Comparison of ENCODE assay signal across 8 cellular contexts in genomic region chr11:73154178-73154577, GRCh38. TPM values are rescaled to one million over a fixed set of nuclear protein-coding genes. Genes with fewer than 3 reads are reported as not detected.
A peak's percentile ranks its signal among the peaks of the same experiment; 100 is the strongest.
DNase-seq lines count a peak whose midpoint lies in the region; ATAC-seq, FAIRE-seq and TF ChIP-seq lines count a peak whose summit lies in the region.

No MANE protein-coding gene starts in this region.

- H3K27me3 Mint-ChIP-seq in activated B cell treated with CpG ODN at 0.5 μM for 24 hours (no peaks in the 10 kb centered on the region), naive B cell (no peaks in the 10 kb centered on the region)

- no peaks in the 10 kb centered on the region for H3K9me3 ChIP-seq in esophagus squamous epithelium

- TF ChIP-seq POLR2A in GM19099 (IDR thresholded peaks at IDR 0.05; ENCODE audit: extremely low read depth, insufficient read length, low read depth) (peak; percentile 72), esophagus squamous epithelium (IDR thresholded peaks at IDR 0.05) (no peak)

- TF ChIP-seq CTCF in activated B cell treated with CpG ODN at 0.5 μM for 24 hours (IDR thresholded peaks at IDR 0.05) (no peak), esophagus squamous epithelium (IDR thresholded peaks at IDR 0.05) (no peak)

- intact Hi-C loops in activated B cell treated with CpG ODN at 0.5 μM for 24 hours (cut with micrococcal nuclease) (loop anchor here (1.0 to 5.0 kb wide), 4 partner anchors 8 to 828 kb away; partner anchors contain the start of gene UCP2), esophagus squamous epithelium (cut with DNase I) (no loop called here)

- H3K4me1 ChIP-seq in esophagus squamous epithelium = peaks cover 0 to 42% (median 16%) of the 10 kb centered on the region in 3 donors

- no peaks in the 10 kb centered on the region for H3K9me3 Mint-ChIP-seq in activated B cell treated with CpG ODN at 0.5 μM for 24 hours
- no peaks in the 10 kb centered on the region for H3K9me3 Mint-ChIP-seq in naive B cell

- H3K36me3 ChIP-seq in esophagus squamous epithelium = no peaks in the 10 kb centered on the region

- no peaks in the 10 kb centered on the region for H3K27me3 ChIP-seq in esophagus squamous epithelium

- peak overlapping the region in 2 of 4 donors; percentile 10 to 58 for H3K27ac ChIP-seq in esophagus squamous epithelium

- no peak overlapping the region for H3K4me3 ChIP-seq in esophagus squamous epithelium

- H3K27ac Mint-ChIP-seq in activated B cell treated with CpG ODN at 0.5 μM for 24 hours = peak overlapping the region; percentile 97
- H3K27ac Mint-ChIP-seq in naive B cell = peak overlapping the region; percentile 95 to 99 (median 98)

- DNase-seq in CD1c-positive myeloid dendritic cell (ENCODE audit: extremely low spot score) (peak; percentile 73), activated B cell treated with CpG ODN at 0.5 μM for 24 hours (peak; percentile 45), naive B cell (peak; percentile 87), T-helper 9 cell (no peak), esophagus squamous epithelium (lab: John Stamatoyannopoulos, UW) (no peak), HTR-8/SVneo (ENCODE audit: insufficient read length, low spot score) (no peak)

- CTCF ChIA-PET in activated B cell treated with CpG ODN at 0.5 μM for 24 hours (lab: Charles Lee) = interaction anchor here (4.2 to 7.9 kb wide), 2 partner anchors 12 to 24 kb away, joined by 36 to 57 read pairs; partner anchors contain the start of gene FCHSD2

- FAIRE-seq in HTR-8/SVneo (lab: Jason Lieb, UNC) = no peak

- no peaks in the 10 kb centered on the region for H3K36me3 Mint-ChIP-seq in activated B cell treated with CpG ODN at 0.5 μM for 24 hours (ENCODE audit: low read depth)
- peaks cover 0 to 8% of the 10 kb centered on the region in 2 donors for H3K36me3 Mint-ChIP-seq in naive B cell

- POLR2A ChIA-PET in activated B cell treated with CpG ODN at 0.5 μM for 24 hours (lab: Charles Lee) = interaction anchor here (4.5 to 15.8 kb wide), 3 partner anchors 9 to 22 kb away, joined by 35 to 551 read pairs (median 46); partner anchors contain the start of gene FCHSD2

- peaks cover 99% of the 10 kb centered on the region for H3K4me1 Mint-ChIP-seq in activated B cell treated with CpG ODN at 0.5 μM for 24 hours
- H3K4me1 Mint-ChIP-seq in naive B cell = peaks cover 93 to 99% (median 96%) of the 10 kb centered on the region in 3 donors

- ATAC-seq in HG03159 (IDR thresholded peaks at IDR 0.05; ENCODE audit: unreplicated experiment) (peak; percentile 45), activated B cell treated with CpG ODN at 0.5 μM for 24 hours (ENCODE audit: low read depth) (peak; percentile 32), naive B cell (ENCODE audit: low read depth in 2 of 2) (peak; percentile 56 to 63)

- 63 to 83% methylated on average over 3 of the region's 3 CpGs for WGBS in esophagus squamous epithelium, 2 donors

- peak overlapping the region; percentile 58 for H3K4me3 Mint-ChIP-seq in activated B cell treated with CpG ODN at 0.5 μM for 24 hours
- H3K4me3 Mint-ChIP-seq in naive B cell = peak overlapping the region; percentile 35 to 87 (median 76)

RNA-seq across cellular contexts. Expression of gene FCHSD2, which starts 12.1 kb away (rescaled TPM):
- total RNA-seq in activated B cell treated with CpG ODN at 0.5 μM for 24 hours (176 and 207 TPM in 2 replicates), esophagus squamous epithelium (10 to 100 TPM in 1 of 4 donors, 1 to 10 TPM in 3; 4.1 to 12.8 (median 6.8) TPM)
- polyA plus RNA-seq in naive B cell (ENCODE audit: low read depth in 6 of 6) = 100 to 1,000 TPM in 3 of 6 donors, 10 to 100 TPM in 3; 43.0 to 134 (median 104) TPM

Comparison
In these comparisons a context has a peak if more than half of its experiments do, and no peak if none do; other contexts are left out.
1. DNase-seq: peak in CD1c-positive myeloid dendritic cell (single experiment), activated B cell treated with CpG ODN at 0.5 μM for 24 hours (single experiment) and naive B cell (single experiment); none in T-helper 9 cell (single experiment), esophagus squamous epithelium (single experiment) and HTR-8/SVneo (single experiment).
2. RNA of gene FCHSD2, which starts 12.1 kb away (total RNA-seq): 176 to 207 TPM in activated B cell treated with CpG ODN at 0.5 μM for 24 hours; 4.1 to 12.8 TPM in esophagus squamous epithelium; every median in the first group is over 10 times any median in the second.
3. Peak in every context shown above with its lines, with median percentiles within 50 percentile points of each other: ATAC-seq.